ENCODE assay signal across 8 cellular contexts in the genomic region with DNA sequence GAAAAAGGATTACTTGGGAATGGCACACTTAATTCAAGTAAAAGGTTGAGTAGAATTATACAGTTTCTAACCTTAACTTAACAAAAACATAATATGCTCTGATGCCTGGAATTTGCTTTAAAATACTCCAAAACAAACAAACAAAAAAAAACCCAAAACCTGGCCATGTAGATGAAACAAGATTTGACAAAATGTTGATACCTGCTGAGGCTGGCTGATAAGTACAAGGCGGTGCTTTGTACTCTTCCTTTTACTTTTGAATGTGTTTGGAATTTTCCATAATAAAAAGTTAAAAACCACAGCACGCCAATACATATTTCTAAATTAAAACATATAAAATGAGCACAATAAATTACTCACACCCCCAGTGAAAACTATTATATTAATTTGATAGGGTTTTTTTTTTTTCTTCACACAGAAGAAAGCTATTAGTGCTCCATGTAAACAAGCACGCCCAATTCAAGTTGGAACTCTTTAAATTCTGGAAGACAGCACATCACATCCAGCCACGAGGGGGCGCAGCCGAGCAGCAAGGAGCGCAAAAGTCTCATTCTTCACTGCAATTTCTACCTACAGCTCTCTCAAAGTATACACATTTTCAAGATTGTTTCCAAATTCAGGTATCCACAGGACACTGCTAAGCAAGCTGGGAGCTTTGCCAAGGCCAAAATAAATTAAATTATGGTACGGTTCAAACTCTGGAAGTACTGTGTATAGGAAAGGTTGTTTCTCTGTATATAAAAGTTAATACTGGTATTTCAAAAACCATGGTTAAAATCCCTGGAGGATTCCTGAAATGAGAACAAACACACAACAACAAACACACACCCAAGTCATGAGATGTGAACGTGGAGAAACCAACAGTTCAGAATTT. TPM values are rescaled to one million over a fixed set of nuclear protein-coding genes. Genes with fewer than 3 reads are reported as not detected.
DNase-seq lines count a peak whose midpoint lies in the region; ATAC-seq and TF ChIP-seq lines count a peak whose summit lies in the region.

No MANE protein-coding gene starts in this region.

- TF ChIP-seq POLR2A in NB4 (IDR thresholded peaks at IDR 0.05; ENCODE audit: extremely low read depth, insufficient read length), result no peak
- TF ChIP-seq POLR2A in heart left ventricle (IDR thresholded peaks at IDR 0.05), result no peak

- WGBS in heart left ventricle, 4 donors, result 11 to 14% (median 12%) methylated on average over 9 of the region's 9 CpGs

- peaks cover 7 to 82% (median 64%) of the 10 kb centered on the region in 12 donors for H3K4me1 ChIP-seq in heart left ventricle

- H3K9me3 ChIP-seq in heart left ventricle, result no peaks in the 10 kb centered on the region

- intact Hi-C loops in heart left ventricle (cut with DNase I), result loop anchor here (1.0 to 10.0 kb wide), 12 partner anchors 39 to 221 kb away; a partner anchor contains a TSS

- no peaks in the 10 kb centered on the region for H3K27me3 ChIP-seq in heart left ventricle

- H3K27ac Mint-ChIP-seq in activated naive CD4-positive, alpha-beta T cell treated with anti-CD3 and anti-CD28 coated beads, Interleukin-2, amount 50 U/mL, for 72 hours, result no peak overlapping the region

- peak overlapping the region in 8 of 12 donors; percentile 63 to 96 (median 92) for H3K27ac ChIP-seq in heart left ventricle

- ATAC-seq in activated naive CD4-positive, alpha-beta T cell treated with anti-CD3 and anti-CD28 coated beads, Interleukin-2, amount 50 U/mL, for 72 hours, result no peak
- ATAC-seq in heart left ventricle (peak in 1 of 4 donors; percentile 14), HG03442 (IDR thresholded peaks at IDR 0.05; ENCODE audit: unreplicated experiment) (no peak), GM19395 (IDR thresholded peaks at IDR 0.05; ENCODE audit: unreplicated experiment) (no peak)

- no peaks in the 10 kb centered on the region for H3K9me3 Mint-ChIP-seq in activated naive CD4-positive, alpha-beta T cell treated with anti-CD3 and anti-CD28 coated beads, Interleukin-2, amount 50 U/mL, for 72 hours

- peaks cover 0 to 3% (median 0%) of the 10 kb centered on the region in 9 donors for H3K36me3 ChIP-seq in heart left ventricle

- DNase-seq in DMS79 treated with DMSO at 0.1 percent for 48 hours (lab: John Stamatoyannopoulos, UW) (peak; percentile 81), NB4 (ENCODE audit: low read depth) (peak; percentile 89), SKM-1 treated with dmso at 0.1 percent for 144 hours (lab: John Stamatoyannopoulos, UW; ENCODE audit: unreplicated experiment) (peak; percentile 61), heart left ventricle (peak; percentile 80 to 91 (median 86)), retina (peak; percentile 81)
- DNase-seq in activated naive CD4-positive, alpha-beta T cell treated with anti-CD3 and anti-CD28 coated beads, Interleukin-2, amount 50 U/mL, for 72 hours (ENCODE audit: low spot score in 2 of 2), result peak; percentile 78 to 90

- no peaks in the 10 kb centered on the region for H3K36me3 Mint-ChIP-seq in activated naive CD4-positive, alpha-beta T cell treated with anti-CD3 and anti-CD28 coated beads, Interleukin-2, amount 50 U/mL, for 72 hours

- peak overlapping the region; percentile 81 for H3K4me3 ChIP-seq in NB4 (ENCODE audit: low read depth, low read length)
- H3K4me3 ChIP-seq in heart left ventricle, result peak overlapping the region in 6 of 12 donors; percentile 3 to 61 (median 58)

- TF ChIP-seq CTCF in NB4 (IDR thresholded peaks at IDR 0.05; ENCODE audit: low read depth, low read length) (peak; percentile 88), heart left ventricle (IDR thresholded peaks at IDR 0.05) (peak; percentile 90 to 98 (median 96))

RNA-seq across cellular contexts. Expression of a gene that starts 7.5 kb away (rescaled TPM):
- 10 to 100 TPM; 17.8 to 46.4 TPM for total RNA-seq in activated naive CD4-positive, alpha-beta T cell treated with anti-CD3 and anti-CD28 coated beads, Interleukin-2, amount 50 U/mL, for 72 hours
- 10 to 100 TPM; 12.2 to 21.6 (median 16.1) TPM for total RNA-seq in heart left ventricle
- polyA plus RNA-seq in heart left ventricle, result 10 to 100 TPM in 1 of 2 donors, 1 to 10 TPM in 1; 5.1 to 12.6 TPM
